ENCODE assay signal across 25 cellular contexts in the genomic region with DNA sequence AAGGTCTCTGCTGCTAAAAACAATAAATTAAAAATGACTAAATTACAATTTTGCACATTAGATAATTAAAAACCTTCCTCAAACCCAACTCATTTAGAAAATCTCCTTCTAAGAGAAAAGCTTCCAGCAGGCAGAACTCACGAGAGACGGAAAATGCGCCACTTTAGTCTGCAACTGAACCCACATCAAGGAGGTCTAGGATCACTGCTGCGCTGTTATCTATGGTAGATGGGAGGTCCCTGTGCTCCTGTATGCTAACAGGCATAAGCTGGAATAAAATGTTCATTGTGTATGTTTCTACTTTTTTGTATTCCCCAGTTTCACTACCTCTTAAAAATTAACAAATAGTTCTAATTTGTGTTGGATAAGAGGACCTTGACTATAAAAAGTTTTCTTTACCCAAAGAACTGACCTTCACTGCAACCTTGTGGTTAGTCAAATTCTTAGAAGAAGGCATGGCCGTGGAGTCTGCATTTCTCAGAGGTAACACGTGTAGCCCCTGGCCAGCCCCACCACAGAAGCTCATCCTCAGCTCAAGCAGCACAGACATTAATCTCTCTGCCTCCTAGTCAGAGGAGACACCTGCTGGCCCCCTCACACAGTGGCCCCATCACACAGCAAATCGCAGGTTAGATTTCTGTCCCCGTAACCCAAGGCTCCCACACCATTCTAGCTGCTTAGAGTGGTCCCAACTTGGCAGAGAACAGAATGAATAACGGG. TPM values are rescaled to one million over a fixed set of nuclear protein-coding genes. Genes with fewer than 3 reads are reported as not detected.
DNase-seq lines count a peak whose midpoint lies in the region; TF ChIP-seq lines count a peak whose summit lies in the region.
"Had no signal": no experiment of that assay in that cellular context is flagged by ENCODE, and none has a peak within 500 bp of the region (broad histone marks: within the 10 kb centered on the region; RNA-seq: fewer than 3 reads in every experiment).

No MANE protein-coding gene starts in this region.

- CTCF ChIA-PET in activated CD4-positive, alpha-beta memory T cell treated with anti-CD3 and anti-CD28 coated beads for 36 hours (lab: Charles Lee): interaction anchor here (2.0 kb wide), 1 partner anchor 19 kb away, joined by 10 read pairs; no protein-coding TSS in a partner anchor

- peak overlapping the region; percentile 24 for H3K4me3 Mint-ChIP-seq in activated naive CD4-positive, alpha-beta T cell treated with anti-CD3 and anti-CD28 coated beads, Interleukin-2, amount 50 U/mL, for 24 hours
- H3K4me3 Mint-ChIP-seq in activated CD4-positive, alpha-beta memory T cell treated with anti-CD3 and anti-CD28 coated beads for 36 hours: no peak overlapping the region
- H3K4me3 Mint-ChIP-seq: activated T-helper 1 cell treated with anti-CD3 and anti-CD28 coated beads, Interleukin-12 subunit alpha, Interleukin-12 subunit beta, Interleukin-2, Interleukin-4 antibody, amounts not matched to agents 30 ng/mL and 10 ng/mL and 1 ng/mL, durations not matched to agents 14 hours and 24 hours and 36 hours; CD8-positive, alpha-beta memory T cell; T-helper 1 cell treated with Interleukin-12 subunit alpha and Interleukin-12 subunit beta and Interleukin-4 antibody, amounts not matched to agents 30 μg/mL and 1 μg/mL, for 36 hours had no signal

- H3K36me3 Mint-ChIP-seq in activated naive CD4-positive, alpha-beta T cell treated with anti-CD3 and anti-CD28 coated beads, Interleukin-2, amount 50 U/mL, for 24 hours: peaks cover 4% of the 10 kb centered on the region
- H3K36me3 Mint-ChIP-seq in activated CD4-positive, alpha-beta memory T cell treated with anti-CD3 and anti-CD28 coated beads for 36 hours: peaks cover 2% of the 10 kb centered on the region

- no peak overlapping the region for H3K4me3 ChIP-seq in coronary artery
- H3K4me3 ChIP-seq: skin epidermis, testis, vagina had no signal

- no peak for DNase-seq in activated naive CD4-positive, alpha-beta T cell (lab: John Stamatoyannopoulos, UW)
- DNase-seq in OCI-M1 (lab: John Stamatoyannopoulos, UW) (peak; percentile 87), coronary artery (ENCODE audit: low spot score) (peak; percentile 29), glomerular visceral epithelial cell (ENCODE audit: extremely low spot score) (no peak), HuH-7.5 (ENCODE audit: low spot score) (no peak)
- DNase-seq in activated CD4-positive, alpha-beta memory T cell treated with anti-CD3 and anti-CD28 coated beads for 36 hours: no peak
- DNase-seq: amniotic stem cell; CD8-positive, alpha-beta memory T cell; cortex of kidney; GF-D8; KBM-7; kidney; NCI-H1930; NCI-H2227 treated with DMSO at 0.1 percent for 48 hours; NK-92 treated with Interleukin-12 subunit alpha and Interleukin-12 subunit beta, amount 100 ng/mL, for 24 hours; RPMI8226; stimulated activated CD4-positive, alpha-beta T cell treated with anti-CD3 and anti-CD28 coated beads, Interleukin-1b, Interleukin-23, amount 100 ng/mL, for 48 hours; testis had no signal

- TF ChIP-seq CTCF in coronary artery (IDR thresholded peaks at IDR 0.05): no peak

- H3K27ac Mint-ChIP-seq in activated naive CD4-positive, alpha-beta T cell treated with anti-CD3 and anti-CD28 coated beads, Interleukin-2, amount 50 U/mL, for 24 hours: no peak overlapping the region
- H3K27ac Mint-ChIP-seq in activated CD4-positive, alpha-beta memory T cell treated with anti-CD3 and anti-CD28 coated beads for 36 hours: no peak overlapping the region
- H3K27ac Mint-ChIP-seq: activated T-helper 1 cell treated with anti-CD3 and anti-CD28 coated beads, Interleukin-12 subunit alpha, Interleukin-12 subunit beta, Interleukin-2, Interleukin-4 antibody, amounts not matched to agents 30 ng/mL and 10 ng/mL and 1 ng/mL, durations not matched to agents 14 hours and 24 hours and 36 hours; T-helper 1 cell treated with Interleukin-12 subunit alpha and Interleukin-12 subunit beta and Interleukin-4 antibody, amounts not matched to agents 30 μg/mL and 1 μg/mL, for 36 hours had no signal

- POLR2A ChIA-PET in activated CD4-positive, alpha-beta memory T cell treated with anti-CD3 and anti-CD28 coated beads for 36 hours (lab: Charles Lee): no interaction called here

- peaks cover 41% of the 10 kb centered on the region for H3K4me1 Mint-ChIP-seq in activated naive CD4-positive, alpha-beta T cell treated with anti-CD3 and anti-CD28 coated beads, Interleukin-2, amount 50 U/mL, for 24 hours
- peaks cover 34% of the 10 kb centered on the region for H3K4me1 Mint-ChIP-seq in activated CD4-positive, alpha-beta memory T cell treated with anti-CD3 and anti-CD28 coated beads for 36 hours (ENCODE audit: low read depth)

- no peaks in the 10 kb centered on the region for H3K27me3 Mint-ChIP-seq in activated naive CD4-positive, alpha-beta T cell treated with anti-CD3 and anti-CD28 coated beads, Interleukin-2, amount 50 U/mL, for 24 hours
- no peaks in the 10 kb centered on the region for H3K27me3 Mint-ChIP-seq in activated CD4-positive, alpha-beta memory T cell treated with anti-CD3 and anti-CD28 coated beads for 36 hours
- H3K27me3 Mint-ChIP-seq: CD8-positive, alpha-beta memory T cell had no signal

- no peak overlapping the region for H3K27ac ChIP-seq in coronary artery
- H3K27ac ChIP-seq: testis, vagina had no signal

- intact Hi-C loops in activated CD4-positive, alpha-beta memory T cell treated with anti-CD3 and anti-CD28 coated beads for 36 hours (cut with micrococcal nuclease): loop anchor here (1.0 kb wide), 1 partner anchor 16 kb away; no protein-coding TSS in a partner anchor

- H3K9me3 Mint-ChIP-seq in activated naive CD4-positive, alpha-beta T cell treated with anti-CD3 and anti-CD28 coated beads, Interleukin-2, amount 50 U/mL, for 24 hours: no peaks in the 10 kb centered on the region
- H3K9me3 Mint-ChIP-seq in activated CD4-positive, alpha-beta memory T cell treated with anti-CD3 and anti-CD28 coated beads for 36 hours: no peaks in the 10 kb centered on the region
- H3K9me3 Mint-ChIP-seq: activated T-helper 1 cell treated with anti-CD3 and anti-CD28 coated beads, Interleukin-12 subunit alpha, Interleukin-12 subunit beta, Interleukin-2, Interleukin-4 antibody, amounts not matched to agents 30 ng/mL and 10 ng/mL and 1 ng/mL, durations not matched to agents 14 hours and 24 hours and 36 hours; CD8-positive, alpha-beta memory T cell; T-helper 1 cell treated with Interleukin-12 subunit alpha and Interleukin-12 subunit beta and Interleukin-4 antibody, amounts not matched to agents 30 μg/mL and 1 μg/mL, for 36 hours had no signal

RNA-seq across cellular contexts. Expression of gene STIMATE, which starts 22.3 kb away (rescaled TPM):
- total RNA-seq in activated CD4-positive, alpha-beta memory T cell treated with anti-CD3 and anti-CD28 coated beads for 36 hours: 10 to 100 TPM; 13.0 to 18.3 TPM

RNA-seq across cellular contexts. Expression of gene MUSTN1, which starts 40.2 kb away (rescaled TPM):
- 1 to 10 TPM in 1 of 2 experiments, not detected in 1; 1.1 TPM for total RNA-seq in activated CD4-positive, alpha-beta memory T cell treated with anti-CD3 and anti-CD28 coated beads for 36 hours
- total RNA-seq: bronchial epithelial cell, fibroblast of lung had no signal

RNA-seq across cellular contexts. Expression of gene ITIH4, which starts 44.6 kb away (rescaled TPM):
- 1 to 10 TPM; 4.3 to 6.3 TPM for total RNA-seq in activated CD4-positive, alpha-beta memory T cell treated with anti-CD3 and anti-CD28 coated beads for 36 hours

Comparison
In these comparisons a context has a peak if more than half of its experiments do, and no peak if none do; other contexts are left out.
1. DNase-seq: peak in OCI-M1 (single experiment) and coronary artery (single experiment); none in activated naive CD4-positive, alpha-beta T cell (0 of 4), activated CD4-positive, alpha-beta memory T cell treated with anti-CD3 and anti-CD28 coated beads for 36 hours (single experiment), glomerular visceral epithelial cell (single experiment) and HuH-7.5 (single experiment).